In genomic region chr14:70887207-70888150, GRCh38 we compare ENCODE assay signal across 9 cellular contexts. TPM values are rescaled to one million over a fixed set of nuclear protein-coding genes. Genes with fewer than 3 reads are reported as not detected.
DNase-seq lines count a peak whose midpoint lies in the region; ATAC-seq and FAIRE-seq lines count a peak whose summit lies in the region.
"Had no signal": no experiment of that assay in that cellular context is flagged by ENCODE, and none has a peak within 500 bp of the region (broad histone marks: within the 10 kb centered on the region; RNA-seq: fewer than 3 reads in every experiment).

No MANE protein-coding gene starts in this region.

- no peaks in the 10 kb centered on the region for H3K36me3 ChIP-seq in esophagus (ENCODE audit: control insufficient read depth in 2 of 2, insufficient read depth in 2 of 2, low read length in 1 of 2)
- H3K36me3 ChIP-seq: adrenal gland had no signal

- H3K9me3 ChIP-seq in esophagus (ENCODE audit: control insufficient read depth in 2 of 2, insufficient read depth in 1 of 2, low read depth in 1 of 2, low read length in 1 of 2), result no peaks in the 10 kb centered on the region
- H3K9me3 ChIP-seq: adrenal gland had no signal

- peak; percentile 40 for ATAC-seq in GM19455 (IDR thresholded peaks at IDR 0.05; ENCODE audit: unreplicated experiment)

- FAIRE-seq in urothelium cell line (lab: Jason Lieb, UNC), result peak; percentile 72

- peak overlapping the region; percentile 17 to 23 for H3K27ac ChIP-seq in esophagus (ENCODE audit: low read depth in 2 of 2, low read length in 1 of 2)

- no peaks in the 10 kb centered on the region for H3K4me1 ChIP-seq in esophagus (ENCODE audit: control insufficient read depth in 2 of 2, insufficient read depth in 2 of 2, low read length in 1 of 2)

- WGBS in esophagus, 2 donors, result 14 to 37% methylated on average over 3 of the region's 3 CpGs

- H3K27me3 ChIP-seq in esophagus (ENCODE audit: control insufficient read depth in 1 of 2, insufficient read depth in 2 of 2, low read length in 2 of 2), result no peaks in the 10 kb centered on the region
- H3K27me3 ChIP-seq: adrenal gland had no signal

- H3K4me3 ChIP-seq in esophagus (ENCODE audit: low read depth in 1 of 2, low read length in 2 of 2), result no peak overlapping the region
- H3K4me3 ChIP-seq: adrenal gland had no signal

- peak; percentile 58 for DNase-seq in AG08396 (ENCODE audit: low spot score)
- DNase-seq in LHCN-M2 (ENCODE audit: low read depth), result peak; percentile 39
- DNase-seq in urothelium cell line (ENCODE audit: low spot score), result no peak
- no peak for DNase-seq in stimulated activated CD4-positive, alpha-beta T cell treated with anti-CD3 and anti-CD28 coated beads, Interleukin-15, amount 100 ng/mL, for 24 hours
- no peak for DNase-seq in NCI-H2107 treated with DMSO at 0.1 percent for 48 hours (lab: John Stamatoyannopoulos, UW; ENCODE audit: unreplicated experiment)
- DNase-seq in stimulated activated CD4-positive, alpha-beta T cell treated with anti-CD3 and anti-CD28 coated beads, Interleukin-1b, Interleukin-23, amount 100 ng/mL, for 48 hours, result no peak

RNA-seq across cellular contexts. Expression of gene PCNX1, which starts 19.8 kb away (rescaled TPM):
- total RNA-seq in LHCN-M2 (2014; rRNA removed), result 24.0 and 24.9 TPM in 2 replicates
- polyA plus RNA-seq in LHCN-M2 (2012), result 7.0 TPM
- 1 to 10 TPM; 3.9 to 4.1 TPM for polyA plus RNA-seq in esophagus

Comparison
In these comparisons a context has a peak if more than half of its experiments do, and no peak if none do; other contexts are left out.
1. DNase-seq: peak in AG08396 (single experiment) and LHCN-M2 (single experiment); none in urothelium cell line (single experiment), stimulated activated CD4-positive, alpha-beta T cell treated with anti-CD3 and anti-CD28 coated beads, Interleukin-15, amount 100 ng/mL, for 24 hours (single experiment), NCI-H2107 treated with DMSO at 0.1 percent for 48 hours (single experiment) and stimulated activated CD4-positive, alpha-beta T cell treated with anti-CD3 and anti-CD28 coated beads, Interleukin-1b, Interleukin-23, amount 100 ng/mL, for 48 hours (single experiment).